Comparison of ENCODE assay signal across 8 cellular contexts in the genomic region with DNA sequence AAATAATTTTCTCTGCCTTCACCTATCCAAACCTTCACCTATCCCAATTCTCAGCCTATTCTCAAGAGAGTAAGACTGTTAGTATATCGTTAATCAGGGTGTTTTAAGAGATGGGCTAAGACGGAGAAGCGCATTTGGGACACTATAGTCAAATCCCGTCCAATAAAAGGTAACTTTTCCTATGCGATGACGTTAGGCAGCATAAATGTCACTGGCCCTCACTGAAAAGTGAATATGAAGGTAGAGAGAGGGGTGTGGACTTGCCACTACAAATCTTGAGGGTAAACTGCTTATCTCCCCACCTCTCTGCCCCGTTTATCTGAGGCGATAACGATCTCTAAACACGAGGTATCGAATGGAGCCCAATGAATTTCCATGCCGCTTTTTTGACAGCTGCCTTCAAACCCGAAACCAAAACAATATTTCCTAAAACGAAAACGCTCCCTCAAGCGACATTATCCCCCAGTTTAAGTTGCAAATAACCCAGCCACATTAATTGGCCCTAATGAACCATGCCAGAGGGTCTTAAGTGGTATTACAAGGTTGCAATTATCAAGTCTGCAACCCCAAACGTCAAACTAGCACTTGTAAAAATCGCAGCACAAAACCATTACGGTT. TPM values are rescaled to one million over a fixed set of nuclear protein-coding genes. Genes with fewer than 3 reads are reported as not detected.
A peak's percentile ranks its signal among the peaks of the same experiment; 100 is the strongest.
DNase-seq lines count a peak whose midpoint lies in the region; ATAC-seq and TF ChIP-seq lines count a peak whose summit lies in the region.

No MANE protein-coding gene starts in this region.

- no peaks in the 10 kb centered on the region for H3K9me2 ChIP-seq in SU-DHL-6 (replicated peaks; ENCODE audit: insufficient read depth, low read length)

- no peak for TF ChIP-seq CTCF in SU-DHL-6 (IDR thresholded peaks at IDR 0.05; ENCODE audit: insufficient read depth, low read length, poor library complexity, severe bottlenecking)
- TF ChIP-seq CTCF in osteoblast (IDR thresholded peaks at IDR 0.05; ENCODE audit: extremely low read depth, low read depth, low read length) = no peak

- H2AFZ ChIP-seq in SU-DHL-6 (ENCODE audit: low read depth, low read length, severe bottlenecking) (no peak overlapping the region), osteoblast (ENCODE audit: low read length) (no peak overlapping the region)

- H4K20me1 ChIP-seq in SU-DHL-6 (ENCODE audit: low read depth, low read length) (peaks cover 11% of the 10 kb centered on the region; the same call in 1 of the 2 replicates), osteoblast (ENCODE audit: insufficient read depth, low read length) (peaks cover 23% of the 10 kb centered on the region)

- ATAC-seq in GM19035 (IDR thresholded peaks at IDR 0.05; ENCODE audit: unreplicated experiment) = no peak

- no peaks in the 10 kb centered on the region for H3K27me3 ChIP-seq in SU-DHL-6 (ENCODE audit: low read length)
- no peaks in the 10 kb centered on the region for H3K27me3 ChIP-seq in osteoblast (ENCODE audit: insufficient read depth, low read length)

- H3F3A ChIP-seq in SU-DHL-6 (ENCODE audit: insufficient read depth) = peaks cover 27% of the 10 kb centered on the region

- H3K36me3 ChIP-seq in SU-DHL-6 (ENCODE audit: low read length) = peaks cover 12% of the 10 kb centered on the region; the same call in 1 of the 2 replicates
- peaks cover 12% of the 10 kb centered on the region for H3K36me3 ChIP-seq in osteoblast (ENCODE audit: insufficient read depth, low read length)

- peaks cover 70% of the 10 kb centered on the region for H3K79me2 ChIP-seq in SU-DHL-6 (ENCODE audit: insufficient read depth, low read length)
- peaks cover 65% of the 10 kb centered on the region for H3K79me2 ChIP-seq in osteoblast (ENCODE audit: insufficient read depth, low read length)

- H3K9me3 ChIP-seq in SU-DHL-6 (ENCODE audit: insufficient read depth, low read length) (no peaks in the 10 kb centered on the region), osteoblast (ENCODE audit: low read depth, low read length) (no peaks in the 10 kb centered on the region)

- H3K4me3 ChIP-seq in SU-DHL-6 (ENCODE audit: insufficient read depth, low read length, poor library complexity, severe bottlenecking) = peak overlapping the region; percentile 65
- H3K4me3 ChIP-seq in osteoblast (ENCODE audit: insufficient read depth, low read length) = peak overlapping the region; percentile 80

- DNase-seq in NCI-H345 (lab: John Stamatoyannopoulos, UW) = peak; percentile 15
- DNase-seq in NCI-H345 treated with DMSO at 0.1 percent for 48 hours (lab: John Stamatoyannopoulos, UW; ENCODE audit: unreplicated experiment) = no peak
- DNase-seq in epithelial cell of prostate (ENCODE audit: low read depth, low spot score) = no peak
- DNase-seq in osteoblast (ENCODE audit: insufficient read length, low spot score, missing footprints) = peak; percentile 13
- DNase-seq in NCI-H446 (lab: John Stamatoyannopoulos, UW) = no peak
- DNase-seq in NCI-H510A (lab: John Stamatoyannopoulos, UW) = no peak

- H3K27ac ChIP-seq in SU-DHL-6 (ENCODE audit: low read depth, low read length) = peak overlapping the region; percentile 97
- peak overlapping the region; percentile 98 for H3K27ac ChIP-seq in epithelial cell of prostate
- peak overlapping the region; percentile 89 for H3K27ac ChIP-seq in osteoblast (ENCODE audit: low read depth, low read length)

- H3K4me2 ChIP-seq in SU-DHL-6 (ENCODE audit: low read depth, low read length, poor library complexity, severe bottlenecking) (peak overlapping the region; percentile 85), osteoblast (ENCODE audit: insufficient read depth, low read length) (peak overlapping the region; percentile 82)

- H3K9ac ChIP-seq in SU-DHL-6 (ENCODE audit: low read length) = peak overlapping the region; percentile 88

- H3K4me1 ChIP-seq in osteoblast (ENCODE audit: insufficient read depth, low read length) = peaks cover 9% of the 10 kb centered on the region

RNA-seq across cellular contexts. Expression of a gene that starts 1.5 kb away (rescaled TPM):
- 113 and 119 TPM in 2 replicates for total RNA-seq in osteoblast

Comparison
In these comparisons a context has a peak if more than half of its experiments do, and no peak if none do; other contexts are left out.
1. DNase-seq: peak in NCI-H345 (single experiment) and osteoblast (single experiment); none in NCI-H345 treated with DMSO at 0.1 percent for 48 hours (single experiment), epithelial cell of prostate (single experiment), NCI-H446 (0 of 2) and NCI-H510A (single experiment).
2. Peak in every context shown above with its lines, with median percentiles within 50 percentile points of each other: H3K27ac ChIP-seq.